In genomic region chr10:130359711-130360110, GRCh38 we compare ENCODE assay signal across 23 cellular contexts.
"Had no signal": no experiment of that assay in that cellular context is flagged by ENCODE, and none has a peak within 500 bp of the region (broad histone marks: within the 10 kb centered on the region; RNA-seq: fewer than 3 reads in every experiment).

No MANE protein-coding gene starts in this region.

- H3K27me3 ChIP-seq: adrenal gland, MG63 had no signal

- H3K9me3 ChIP-seq: adrenal gland, MG63 had no signal

- DNase-seq: activated B cell treated with CpG ODN at 0.5 μM for 24 hours; activated CD4-positive, alpha-beta T cell treated with anti-CD3 and anti-CD28 coated beads for 1 hour; activated CD4-positive, alpha-beta T cell treated with anti-CD3 and anti-CD28 coated beads, Interleukin-2, amount 10 ng/mL, durations not matched to agents 24 days and 14 days; activated CD4-positive, alpha-beta T cell treated with anti-CD3 and anti-CD28 coated beads, Interleukin-2, amount 50 U/mL, for 48 hours; activated CD8-positive, alpha-beta memory T cell treated with anti-CD3 and anti-CD28 coated beads, Interleukin-2, amount 10 ng/mL, durations not matched to agents 7 days and 5 days; activated naive CD4-positive, alpha-beta T cell treated with anti-CD3 and anti-CD28 coated beads, Interleukin-2, amount 50 U/mL, for 16 hours; activated naive CD8-positive, alpha-beta T cell treated with anti-CD3 and anti-CD28 coated beads, Interleukin-2, amount 10 ng/mL, durations not matched to agents 7 days and 5 days; activated T-cell treated with anti-CD3 and anti-CD28 coated beads, Interleukin-2, amount 50 U/mL, for 4 hours; anterior cingulate cortex; caudate nucleus; MG63; NCI-H1105 treated with DMSO at 0.1 percent for 48 hours; NCI-H1436 treated with DMSO at 0.1 percent for 48 hours; NCI-H187; NCI-H2081; NCI-H510A treated with DMSO at 0.1 percent for 48 hours; NCI-H69; PC-3; SIG-M5; T-cell; T-helper 2 cell; T1000 had no signal

- H3K36me3 ChIP-seq: adrenal gland, MG63 had no signal

- H3K27ac ChIP-seq: adrenal gland had no signal

- H3K4me1 ChIP-seq: adrenal gland had no signal

- H3K4me3 ChIP-seq: adrenal gland, MG63 had no signal
